Comparison of ENCODE assay signal across 19 cellular contexts in genomic region chr7:119421657-119422056, GRCh38.
"Had no signal": no experiment of that assay in that cellular context is flagged by ENCODE, and none has a peak within 500 bp of the region (broad histone marks: within the 10 kb centered on the region; RNA-seq: fewer than 3 reads in every experiment).

No MANE protein-coding gene starts in this region.

- H3K27ac ChIP-seq: SJSA1, SK-N-MC had no signal

- H3K4me1 ChIP-seq: SJSA1 had no signal

- H3K9me3 ChIP-seq: SJSA1 had no signal

- H3K4me3 ChIP-seq: SJSA1, SK-N-MC had no signal

- H3K27me3 ChIP-seq: SJSA1 had no signal

- H3K36me3 ChIP-seq: SJSA1 had no signal

- DNase-seq: KBM-7, NCI-H1092, NCI-H1105 treated with DMSO at 0.1 percent for 48 hours, NCI-H1417 treated with DMSO at 0.1 percent for 48 hours, NCI-H187, NCI-H2029, NCI-H2081 treated with DMSO at 0.1 percent for 48 hours, NCI-H2171, NCI-H226, NCI-H446, NCI-H510A, NCI-H524 treated with DMSO at 0.1 percent for 48 hours, NCI-H69, NCI-H774, Right ventricle myocardium superior, RPMI8226, SIG-M5 had no signal
